In the genomic region with DNA sequence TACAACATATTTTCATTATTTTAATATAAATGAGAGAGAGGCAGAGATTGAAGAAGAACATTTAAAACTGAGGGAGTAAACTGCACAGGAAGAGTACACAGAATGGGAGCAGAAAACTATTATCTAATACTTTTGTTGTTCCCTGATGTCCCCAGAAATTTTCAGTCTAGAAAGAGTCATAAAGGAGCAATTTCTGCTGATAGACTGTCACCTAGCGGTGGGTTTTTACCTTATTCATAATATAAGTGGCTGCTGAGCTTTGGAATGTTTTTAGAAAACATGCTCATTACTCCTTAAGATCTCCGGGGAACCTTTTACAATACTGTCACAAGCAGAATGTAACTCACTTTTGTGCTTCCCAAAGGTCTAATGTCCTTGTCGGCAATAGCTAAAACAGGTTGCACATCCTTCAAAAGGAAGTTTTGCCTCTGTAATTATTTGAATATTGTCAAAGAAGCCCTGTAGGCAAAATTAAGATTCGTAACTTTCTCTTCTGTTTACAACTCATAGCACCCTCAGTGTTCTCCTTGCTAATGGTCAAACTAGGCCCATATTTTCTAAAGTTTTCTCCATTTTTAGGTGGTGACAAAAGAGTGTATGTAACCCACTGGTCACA, we compare ENCODE assay signal across 8 cellular contexts. TPM values are rescaled to one million over a fixed set of nuclear protein-coding genes. Genes with fewer than 3 reads are reported as not detected.
DNase-seq lines count a peak whose midpoint lies in the region; ATAC-seq, FAIRE-seq and TF ChIP-seq lines count a peak whose summit lies in the region.

No MANE protein-coding gene starts in this region.

- no peak overlapping the region for H3K4me3 ChIP-seq in breast epithelium

- H3K4me1 ChIP-seq in breast epithelium, result no peaks in the 10 kb centered on the region

- DNase-seq in CD1c-positive myeloid dendritic cell (ENCODE audit: extremely low spot score) (peak; percentile 69), GM19239 (ENCODE audit: insufficient read length, low spot score) (no peak), NCI-H526 (lab: John Stamatoyannopoulos, UW) (peak; percentile 78 to 95), breast epithelium (ENCODE audit: low spot score in 2 of 2) (no peak), medulla oblongata (ENCODE audit: extremely low spot score) (peak; percentile 81), occipital lobe (lab: John Stamatoyannopoulos, UW) (no peak)

- peak; percentile 81 to 89 (median 88) for TF ChIP-seq CTCF in breast epithelium (IDR thresholded peaks at IDR 0.05)

- H3K27ac ChIP-seq in breast epithelium, result no peak overlapping the region

- ATAC-seq in GM18502 (IDR thresholded peaks at IDR 0.05; ENCODE audit: poor library complexity, unreplicated experiment) (no peak), GM19397 (IDR thresholded peaks at IDR 0.05; ENCODE audit: unreplicated experiment) (no peak)

- intact Hi-C loops in breast epithelium (cut with DNase I; ENCODE audit: low total_unique reads), result loop anchor here (5.0 kb wide), 1 partner anchor 182 kb away; the partner anchor contains the start of gene RGS16

- H3K9me3 ChIP-seq in breast epithelium, result no peaks in the 10 kb centered on the region

- FAIRE-seq in GM19239 (lab: Jason Lieb, UNC), result peak; percentile 68

- TF ChIP-seq POLR2A in breast epithelium (IDR thresholded peaks at IDR 0.05), result no peak

- no peaks in the 10 kb centered on the region for H3K27me3 ChIP-seq in breast epithelium

- no peaks in the 10 kb centered on the region for H3K36me3 ChIP-seq in breast epithelium

RNA-seq across cellular contexts. Expression of gene NPL, which starts 4.9 kb away (rescaled TPM):
- total RNA-seq in breast epithelium, result 10 to 100 TPM in 2 of 3 donors, 1 to 10 TPM in 1; 8.2 to 20.6 (median 19.3) TPM
- 38.4 TPM for total RNA-seq in occipital lobe

RNA-seq across cellular contexts. Expression of gene DHX9, which starts 54.5 kb away (rescaled TPM):
- total RNA-seq in breast epithelium, result 100 to 1,000 TPM in 2 of 3 donors, 10 to 100 TPM in 1; 89.3 to 173 (median 134) TPM
- total RNA-seq in occipital lobe, result 258 TPM

Comparison
In these comparisons a context has a peak if more than half of its experiments do, and no peak if none do; other contexts are left out.
1. DNase-seq: peak in CD1c-positive myeloid dendritic cell (single experiment), NCI-H526 (2 of 2) and medulla oblongata (single experiment); none in GM19239 (single experiment), breast epithelium (0 of 2) and occipital lobe (single experiment).